Comparison of ENCODE assay signal across 8 cellular contexts in the genomic region with DNA sequence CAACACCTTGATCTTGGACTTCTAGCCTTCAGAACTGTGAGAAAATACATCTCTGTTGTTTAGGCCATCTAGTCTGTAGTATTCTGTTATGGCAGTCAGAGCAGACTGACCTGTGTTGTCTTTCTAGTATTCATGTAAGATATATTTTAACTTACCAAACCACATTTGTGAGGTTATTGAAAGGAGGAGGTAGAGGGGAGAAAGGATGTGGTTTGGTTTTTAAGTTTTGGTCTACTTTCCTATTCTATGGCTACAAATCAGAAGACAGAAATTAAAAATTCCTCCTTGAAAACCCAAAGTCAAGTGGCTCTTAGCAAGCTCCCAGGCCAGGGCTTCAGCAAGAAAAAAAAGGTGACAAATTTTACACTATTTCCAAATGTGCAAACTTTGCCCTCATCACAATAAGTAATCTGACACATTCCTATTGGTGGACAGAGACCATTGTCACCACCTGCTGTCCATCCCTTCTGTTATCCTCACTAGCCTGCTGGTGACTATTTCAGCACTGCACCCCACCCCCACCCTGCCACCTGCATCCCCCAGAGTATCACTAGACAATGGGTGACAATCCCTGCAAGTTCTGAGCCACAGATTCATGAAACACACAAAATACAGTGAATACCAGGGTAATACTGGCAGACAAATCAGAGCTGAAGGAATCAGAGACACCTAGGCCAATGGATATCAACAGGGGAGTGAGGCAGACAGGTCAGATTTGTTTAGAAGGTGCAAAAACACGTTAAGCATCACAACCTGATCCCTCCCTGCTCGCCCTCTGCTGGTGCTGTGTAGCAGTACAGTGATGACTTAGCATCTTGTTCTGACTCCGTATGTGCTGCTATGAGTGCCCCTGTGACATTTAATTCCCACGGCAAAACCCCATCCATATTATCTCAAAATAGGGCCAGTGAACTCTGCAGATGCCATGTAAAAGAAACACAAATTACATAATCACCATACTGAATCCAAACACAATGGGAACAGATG.
A peak's percentile ranks its signal among the peaks of the same experiment; 100 is the strongest.
DNase-seq lines count a peak whose midpoint lies in the region; ATAC-seq and TF ChIP-seq lines count a peak whose summit lies in the region.

No MANE protein-coding gene starts in this region.

- H3K4me1 Mint-ChIP-seq in CD14-positive monocyte: no peaks in the 10 kb centered on the region
- peaks cover 25% of the 10 kb centered on the region for H3K4me1 Mint-ChIP-seq in activated naive CD8-positive, alpha-beta T cell treated with anti-CD3 and anti-CD28 coated beads, Interleukin-2, amount 50 U/mL, for 24 hours
- H3K4me1 Mint-ChIP-seq in stimulated activated naive CD8-positive, alpha-beta T cell treated with anti-CD3 and anti-CD28 coated beads, Interleukin-15, amount 100 ng/mL, for 72 hours: peaks cover 35% of the 10 kb centered on the region

- peaks cover 45 to 67% of the 10 kb centered on the region in 2 donors for H3K36me3 Mint-ChIP-seq in CD14-positive monocyte
- peaks cover 46% of the 10 kb centered on the region for H3K36me3 Mint-ChIP-seq in activated naive CD8-positive, alpha-beta T cell treated with anti-CD3 and anti-CD28 coated beads, Interleukin-2, amount 50 U/mL, for 24 hours (ENCODE audit: low read depth)

- H3K9me3 Mint-ChIP-seq in CD14-positive monocyte: peaks cover 0 to 11% (median 8%) of the 10 kb centered on the region in 7 donors
- peaks cover 11% of the 10 kb centered on the region for H3K9me3 Mint-ChIP-seq in activated naive CD8-positive, alpha-beta T cell treated with anti-CD3 and anti-CD28 coated beads, Interleukin-2, amount 50 U/mL, for 24 hours
- H3K9me3 Mint-ChIP-seq in stimulated activated naive CD8-positive, alpha-beta T cell treated with anti-CD3 and anti-CD28 coated beads, Interleukin-15, amount 100 ng/mL, for 72 hours: peaks cover 8 to 15% of the 10 kb centered on the region in 2 donors

- intact Hi-C loops in CD14-positive monocyte (cut with micrococcal nuclease): loop anchor here in 1 of 2 donors (10.0 kb wide), 1 partner anchor 1911 kb away; no protein-coding TSS in a partner anchor

- H3K27me3 Mint-ChIP-seq in CD14-positive monocyte (ENCODE audit: low read depth in 3 of 3): no peaks in the 10 kb centered on the region
- no peaks in the 10 kb centered on the region for H3K27me3 Mint-ChIP-seq in activated naive CD8-positive, alpha-beta T cell treated with anti-CD3 and anti-CD28 coated beads, Interleukin-2, amount 50 U/mL, for 24 hours
- no peaks in the 10 kb centered on the region for H3K27me3 Mint-ChIP-seq in stimulated activated naive CD8-positive, alpha-beta T cell treated with anti-CD3 and anti-CD28 coated beads, Interleukin-15, amount 100 ng/mL, for 72 hours

- DNase-seq in CD14-positive monocyte (ENCODE audit: low spot score) (no peak), SKM-1 (lab: John Stamatoyannopoulos, UW; ENCODE audit: unreplicated experiment) (peak; percentile 8), left kidney (ENCODE audit: low read depth, low spot score) (peak; percentile 49), GDM1 (lab: John Stamatoyannopoulos, UW) (no peak)
- DNase-seq in activated naive CD8-positive, alpha-beta T cell treated with anti-CD3 and anti-CD28 coated beads, Interleukin-2, amount 50 U/mL, for 24 hours: peak; percentile 66
- peak; percentile 42 to 62 for DNase-seq in stimulated activated naive CD8-positive, alpha-beta T cell treated with anti-CD3 and anti-CD28 coated beads, Interleukin-15, amount 100 ng/mL, for 72 hours

- ATAC-seq in GM18873 (IDR thresholded peaks at IDR 0.05; ENCODE audit: low FRiP score, unreplicated experiment) (peak; percentile 90), HG03175 (IDR thresholded peaks at IDR 0.05; ENCODE audit: unreplicated experiment) (peak; percentile 81)
- peak; percentile 76 for ATAC-seq in activated naive CD8-positive, alpha-beta T cell treated with anti-CD3 and anti-CD28 coated beads, Interleukin-2, amount 50 U/mL, for 24 hours
- peak; percentile 81 for ATAC-seq in stimulated activated naive CD8-positive, alpha-beta T cell treated with anti-CD3 and anti-CD28 coated beads, Interleukin-15, amount 100 ng/mL, for 72 hours

- peak; percentile 39 for TF ChIP-seq CTCF in CD14-positive monocyte (IDR thresholded peaks at IDR 0.05)

- H3K4me3 Mint-ChIP-seq in CD14-positive monocyte: no peak overlapping the region
- peak overlapping the region; percentile 45 for H3K4me3 Mint-ChIP-seq in activated naive CD8-positive, alpha-beta T cell treated with anti-CD3 and anti-CD28 coated beads, Interleukin-2, amount 50 U/mL, for 24 hours
- H3K4me3 Mint-ChIP-seq in stimulated activated naive CD8-positive, alpha-beta T cell treated with anti-CD3 and anti-CD28 coated beads, Interleukin-15, amount 100 ng/mL, for 72 hours: peak overlapping the region; percentile 21 to 38

- no peak overlapping the region for H3K27ac Mint-ChIP-seq in CD14-positive monocyte
- peak overlapping the region; percentile 49 for H3K27ac Mint-ChIP-seq in activated naive CD8-positive, alpha-beta T cell treated with anti-CD3 and anti-CD28 coated beads, Interleukin-2, amount 50 U/mL, for 24 hours
- H3K27ac Mint-ChIP-seq in stimulated activated naive CD8-positive, alpha-beta T cell treated with anti-CD3 and anti-CD28 coated beads, Interleukin-15, amount 100 ng/mL, for 72 hours: no peak overlapping the region

Comparison
In these comparisons a context has a peak if more than half of its experiments do, and no peak if none do; other contexts are left out.
1. DNase-seq: peak in SKM-1 (single experiment), activated naive CD8-positive, alpha-beta T cell treated with anti-CD3 and anti-CD28 coated beads, Interleukin-2, amount 50 U/mL, for 24 hours (single experiment), left kidney (single experiment) and stimulated activated naive CD8-positive, alpha-beta T cell treated with anti-CD3 and anti-CD28 coated beads, Interleukin-15, amount 100 ng/mL, for 72 hours (2 of 2); none in CD14-positive monocyte (single experiment) and GDM1 (single experiment).
2. H3K4me3 Mint-ChIP-seq: peak in activated naive CD8-positive, alpha-beta T cell treated with anti-CD3 and anti-CD28 coated beads, Interleukin-2, amount 50 U/mL, for 24 hours (single experiment) and stimulated activated naive CD8-positive, alpha-beta T cell treated with anti-CD3 and anti-CD28 coated beads, Interleukin-15, amount 100 ng/mL, for 72 hours (2 of 2); none in CD14-positive monocyte (0 of 2).
3. Peak in every context shown above with its lines, with median percentiles within 50 percentile points of each other: ATAC-seq.